ENCODE assay signal across 12 cellular contexts in genomic region chr1:112762541-112763141, GRCh38. TPM values are rescaled to one million over a fixed set of nuclear protein-coding genes. Genes with fewer than 3 reads are reported as not detected.
DNase-seq lines count a peak whose midpoint lies in the region; ATAC-seq and TF ChIP-seq lines count a peak whose summit lies in the region.
"Had no signal": no experiment of that assay in that cellular context is flagged by ENCODE, and none has a peak within 500 bp of the region (broad histone marks: within the 10 kb centered on the region; RNA-seq: fewer than 3 reads in every experiment).

No MANE protein-coding gene starts in this region.

- peak overlapping the region; percentile 41; the same call in 1 of the 2 replicates for H2AFZ ChIP-seq in Loucy (ENCODE audit: low read length)

- H3K4me3 ChIP-seq in AG10803 (ENCODE audit: low read length) (no peak overlapping the region), Loucy (ENCODE audit: low read length, poor library complexity, severe bottlenecking) (peak overlapping the region; percentile 19), mesendoderm (ENCODE audit: low read length) (no peak overlapping the region), coronary artery (no peak overlapping the region)

- peak overlapping the region; percentile 40 for H3K9ac ChIP-seq in Loucy (ENCODE audit: low read depth, low read length, poor library complexity, severe bottlenecking)
- H3K9ac ChIP-seq in mesendoderm (ENCODE audit: low read length) = no peak overlapping the region

- H2BK15ac ChIP-seq in mesendoderm (replicated peaks; ENCODE audit: low read depth) = no peak overlapping the region

- H3K27me3 ChIP-seq in Loucy (ENCODE audit: insufficient read depth, low read length, poor library complexity, severe bottlenecking) (no peaks in the 10 kb centered on the region), mesendoderm (ENCODE audit: insufficient read depth, low read length, poor library complexity) (no peaks in the 10 kb centered on the region)

- H4K5ac ChIP-seq in mesendoderm (ENCODE audit: low read length) = no peak overlapping the region

- H4K8ac ChIP-seq in mesendoderm (ENCODE audit: low read depth, low read length) = no peak overlapping the region

- H3K27ac ChIP-seq in mesendoderm (ENCODE audit: low read depth, low read length) (no peak overlapping the region), coronary artery (no peak overlapping the region)

- H3K9me3 ChIP-seq in Loucy (ENCODE audit: insufficient read depth, low read depth, low read length) = no peaks in the 10 kb centered on the region

- H3K23ac ChIP-seq in mesendoderm (ENCODE audit: low read length) = no peak overlapping the region

- peak overlapping the region; percentile 54 for H3K4me2 ChIP-seq in Loucy (ENCODE audit: low read depth, low read length, poor library complexity, severe bottlenecking)
- H3K4me2 ChIP-seq in mesendoderm (ENCODE audit: low read length) = no peak overlapping the region

- no peaks in the 10 kb centered on the region for H3K36me3 ChIP-seq in Loucy (ENCODE audit: insufficient read depth, low read length)
- H3K36me3 ChIP-seq in mesendoderm (ENCODE audit: control insufficient read depth, insufficient read depth, low read length) = no peaks in the 10 kb centered on the region

- no peak for TF ChIP-seq CTCF in AG10803 (conservative IDR thresholded peaks at IDR 0.05; ENCODE audit: low read length)
- no peak for TF ChIP-seq CTCF in Loucy (conservative IDR thresholded peaks at IDR 0.05; ENCODE audit: low read length)
- no peak for TF ChIP-seq CTCF in coronary artery (IDR thresholded peaks at IDR 0.05)

- H3K9me2 ChIP-seq in Loucy (replicated peaks; ENCODE audit: low read depth, low read length) = no peaks in the 10 kb centered on the region

- no peaks in the 10 kb centered on the region for H3F3A ChIP-seq in Loucy (ENCODE audit: low read depth)

- no peak overlapping the region for H3K18ac ChIP-seq in mesendoderm (ENCODE audit: low read length)

- H3K4ac ChIP-seq in mesendoderm (ENCODE audit: low read depth, low read length) = no peak overlapping the region

- no peak overlapping the region for H2AK5ac ChIP-seq in mesendoderm (ENCODE audit: low read length)

- ATAC-seq in HG02840 (IDR thresholded peaks at IDR 0.05; ENCODE audit: low FRiP score, unreplicated experiment) = no peak
- no peak for ATAC-seq in HG02852 (IDR thresholded peaks at IDR 0.05; ENCODE audit: unreplicated experiment)
- ATAC-seq: activated naive CD8-positive, alpha-beta T cell treated with anti-CD3 and anti-CD28 coated beads, Interleukin-2, amount 50 U/mL, for 24 hours; Panc1 had no signal

- no peaks in the 10 kb centered on the region for H3K79me1 ChIP-seq in mesendoderm (ENCODE audit: low read length)

- no peaks in the 10 kb centered on the region for H3K79me2 ChIP-seq in Loucy (ENCODE audit: insufficient read depth, low read length)
- H3K79me2 ChIP-seq in mesendoderm (ENCODE audit: control insufficient read depth, insufficient read depth, low read length) = no peaks in the 10 kb centered on the region

- in situ Hi-C loops in T47D (cut with HindIII; ENCODE audit: low pct_unique_long_range_greater_than_20kb, low sequenced_read_pairs) = no loop called here

- no peak overlapping the region for H2BK120ac ChIP-seq in mesendoderm (ENCODE audit: low read depth, low read length)

- peak; percentile 25 for DNase-seq in AG10803 (ENCODE audit: low read depth)
- DNase-seq in T47D (ENCODE audit: low read depth in 1 of 2, low spot score in 1 of 2) = peak; percentile 60 to 82
- peak; percentile 23 for DNase-seq in mesendoderm
- no peak for DNase-seq in coronary artery (ENCODE audit: low spot score)
- DNase-seq in NCI-H1105 (lab: John Stamatoyannopoulos, UW) = no peak
- DNase-seq: activated CD4-positive, alpha-beta T cell treated with anti-CD3 and anti-CD28 coated beads for 4 hours; activated naive CD8-positive, alpha-beta T cell treated with anti-CD3 and anti-CD28 coated beads, Interleukin-2, amount 50 U/mL, for 24 hours; stimulated activated naive CD8-positive, alpha-beta T cell treated with anti-CD3 and anti-CD28 coated beads, Interleukin-15, Interleukin-2, amounts not matched to agents 100 U/mL and 50 U/mL, for 24 hours had no signal

- peak overlapping the region; percentile 47 for H3K56ac ChIP-seq in mesendoderm (ENCODE audit: low read length)

- peaks cover 13% of the 10 kb centered on the region for H3K4me1 ChIP-seq in Loucy (ENCODE audit: insufficient read depth, low read length, poor library complexity, severe bottlenecking)
- peaks cover 7% of the 10 kb centered on the region for H3K4me1 ChIP-seq in mesendoderm (ENCODE audit: control insufficient read depth, low read depth, low read length)

- no CpG with 5 or more reads among the region's 6 CpGs for whole genome bisulfite sequencing in mesendoderm (ENCODE audit: extremely low coverage, insufficient coverage, low lambda C conversion rate)

- no peaks in the 10 kb centered on the region for H4K20me1 ChIP-seq in Loucy (ENCODE audit: insufficient read depth, low read length, poor library complexity, severe bottlenecking)

- H2BK5ac ChIP-seq in mesendoderm (ENCODE audit: low read length) = no peak overlapping the region

RNA-seq across cellular contexts. Expression of gene PPM1J, which starts 47.5 kb away (rescaled TPM):
- polyA plus RNA-seq in mesendoderm (2013, experiment 1 of 2) = 9.5 TPM
- 8.6 TPM for polyA plus RNA-seq in mesendoderm (2013, experiment 2 of 2)

RNA-seq across cellular contexts. Expression of gene RHOC, which starts 55.7 kb away (rescaled TPM):
- 107 TPM for polyA plus RNA-seq in mesendoderm (2013, experiment 1 of 2)
- polyA plus RNA-seq in mesendoderm (2013, experiment 2 of 2) = 105 TPM

Comparison
In these comparisons a context has a peak if more than half of its experiments do, and no peak if none do; other contexts are left out.
1. DNase-seq: peak in AG10803 (single experiment), T47D (2 of 2) and mesendoderm (single experiment); none in coronary artery (single experiment) and NCI-H1105 (single experiment).